ENCODE assay signal across 1 cellular context in genomic region chr15:81254277-81255265, GRCh38.
TF ChIP-seq lines count a peak whose summit lies in the region.

No MANE protein-coding gene starts in this region.

TF ChIP-seq in K562, 482 proteins besides CTCF, POLR2A, EP300 and RAD21:
- no peak for TF ChIP-seq ZKSCAN8 (CRISPR knock-in tag; IDR thresholded peaks at IDR 0.05)
- TF ChIP-seq ZNF316 (IDR thresholded peaks at IDR 0.05): no peak
- no peak for TF ChIP-seq EZH2 (IDR thresholded peaks at IDR 0.05; ENCODE audit: borderline replicate concordance, low read depth, low read length)
- no peak for TF ChIP-seq ZNF311 (CRISPR knock-in tag; IDR thresholded peaks at IDR 0.05)
- no peak for TF ChIP-seq ZBTB40 (IDR thresholded peaks at IDR 0.05)
- TF ChIP-seq ZBTB40 (CRISPR knock-in tag; IDR thresholded peaks at IDR 0.05): no peak
- no peak for TF ChIP-seq KLF16 (IDR thresholded peaks at IDR 0.05)
- TF ChIP-seq NFE2L1 (tag; IDR thresholded peaks at IDR 0.05; ENCODE audit: borderline replicate concordance, low read depth): no peak
- TF ChIP-seq FOSL1 (tag; conservative IDR thresholded peaks at IDR 0.05): no peak
- peak; percentile 76 for TF ChIP-seq TFE3 (CRISPR knock-in tag; IDR thresholded peaks at IDR 0.05)
- TF ChIP-seq MCM7 (IDR thresholded peaks at IDR 0.05): no peak
- no peak for TF ChIP-seq RBM34 (IDR thresholded peaks at IDR 0.05; ENCODE audit: borderline replicate concordance, insufficient read depth, low read length)
- TF ChIP-seq TAF7 (tag; IDR thresholded peaks at IDR 0.05): no peak
- TF ChIP-seq RFX1 (IDR thresholded peaks at IDR 0.05): peak; percentile 25; the same call in 1 of the 2 replicates
